26 cellular contexts compared by ENCODE assay signal in genomic region chr16:47958726-47959125, GRCh38.
"Had no signal": no experiment of that assay in that cellular context is flagged by ENCODE, and none has a peak within 500 bp of the region (broad histone marks: within the 10 kb centered on the region; RNA-seq: fewer than 3 reads in every experiment).

No MANE protein-coding gene starts in this region.

- H3K79me2 ChIP-seq: parathyroid adenoma had no signal

- ATAC-seq: effector memory CD8-positive, alpha-beta T cell; heart right ventricle; left cardiac atrium; left lung; mucosa of descending colon; natural killer cell treated with Interleukin-12 subunit alpha and Interleukin-12 subunit beta and Interleukin-15 and Interleukin-18, amount 100 ng/mL, for 72 hours had no signal

- H3K4me1 ChIP-seq: esophagus squamous epithelium, heart right ventricle, left lung, parathyroid adenoma, prostate gland, right atrium auricular region, sigmoid colon, testis, tibial artery had no signal

- DNase-seq: dermis blood vessel endothelial cell; effector memory CD8-positive, alpha-beta T cell; erythroblast; esophagus squamous epithelium; foreskin melanocyte; glutamatergic neuron; heart right ventricle; hippocampal formation; left cardiac atrium; left lung; mesenchymal stem cell; mucosa of descending colon; naive B cell; sigmoid colon; stimulated activated CD4-positive, alpha-beta T cell treated with anti-CD3 and anti-CD28 coated beads, Interleukin-2, amount 100 ng/mL, for 24 hours; stimulated activated CD4-positive, alpha-beta T cell treated with anti-CD3 and anti-CD28 coated beads, Interleukin-4, amount 100 ng/mL, for 24 hours; stimulated activated naive CD4-positive, alpha-beta T cell treated with Interleukin-2 at 50 U/mL for 16 hours; substantia nigra; testis; tibial artery had no signal

- H3K27me3 ChIP-seq: esophagus squamous epithelium, heart right ventricle, left lung, neural progenitor cell, right atrium auricular region, sigmoid colon, testis, tibial artery had no signal

- H3K4me3 ChIP-seq: coronary artery, esophagus squamous epithelium, heart right ventricle, left lung, mucosa of descending colon, neural progenitor cell, prostate gland, right atrium auricular region, sigmoid colon, testis, tibial artery had no signal

- H3K27ac ChIP-seq: coronary artery, esophagus squamous epithelium, heart right ventricle, left lung, neural progenitor cell, parathyroid adenoma, prostate gland, right atrium auricular region, sigmoid colon, testis, tibial artery had no signal

- H3K9me3 ChIP-seq: esophagus squamous epithelium, heart right ventricle, left lung, mucosa of descending colon, prostate gland, right atrium auricular region, sigmoid colon, testis, tibial artery had no signal

- H3K36me3 ChIP-seq: esophagus squamous epithelium, heart right ventricle, left lung, neural progenitor cell, prostate gland, right atrium auricular region, sigmoid colon, tibial artery had no signal

- H3K9ac ChIP-seq: neural progenitor cell, parathyroid adenoma had no signal

- H2AFZ ChIP-seq: neural progenitor cell, parathyroid adenoma had no signal

- H3K4me2 ChIP-seq: neural progenitor cell had no signal
